In genomic region chr11:59807047-59807446, GRCh38 we compare ENCODE assay signal across 1 cellular context.
A peak's percentile ranks its signal among the peaks of the same experiment; 100 is the strongest.
TF ChIP-seq lines count a peak whose summit lies in the region.

No MANE protein-coding gene starts in this region.

TF ChIP-seq in liver, 16 proteins besides CTCF, POLR2A, EP300 and RAD21:
- no peak for TF ChIP-seq EGR1 (IDR thresholded peaks at IDR 0.05; ENCODE audit: low read depth in 2 of 2)
- peak in 1 of 2 donors; percentile 27 for TF ChIP-seq RXRA (IDR thresholded peaks at IDR 0.05)
- peak; percentile 42 to 48 for TF ChIP-seq HNF4A (conservative IDR thresholded peaks at IDR 0.05)
- peak; percentile 32 for TF ChIP-seq SP1 (IDR thresholded peaks at IDR 0.05)
